25 cellular contexts compared by ENCODE assay signal in genomic region chr1:30679201-30679975, GRCh38. TPM values are rescaled to one million over a fixed set of nuclear protein-coding genes. Genes with fewer than 3 reads are reported as not detected.
"Had no signal": no experiment of that assay in that cellular context is flagged by ENCODE, and none has a peak within 500 bp of the region (broad histone marks: within the 10 kb centered on the region; RNA-seq: fewer than 3 reads in every experiment).

No MANE protein-coding gene starts in this region.

- DNase-seq: activated B cell treated with CpG ODN at 0.5 μM for 24 hours; activated CD4-positive, alpha-beta T cell treated with anti-CD3 and anti-CD28 coated beads for 1 hour; activated CD4-positive, alpha-beta T cell treated with anti-CD3 and anti-CD28 coated beads, Interleukin-2, amount 10 ng/mL, durations not matched to agents 24 days and 14 days; activated CD4-positive, alpha-beta T cell treated with anti-CD3 and anti-CD28 coated beads, Interleukin-2, amount 50 U/mL, for 48 hours; activated CD8-positive, alpha-beta memory T cell treated with anti-CD3 and anti-CD28 coated beads for 24 hours; activated naive CD4-positive, alpha-beta T cell treated with anti-CD3 and anti-CD28 coated beads, Interleukin-2, amount 50 U/mL, for 16 hours; activated T-cell treated with anti-CD3 and anti-CD28 coated beads, Interleukin-2, amount 50 U/mL, for 48 hours; adrenal gland; anterior cingulate cortex; KG1; NCI-H1092; NCI-H1417; NCI-H1930; NCI-H2171; NCI-H226; NCI-H526 treated with DMSO at 0.1 percent for 48 hours; NCI-H82; SHP77 treated with DMSO at 0.1 percent for 48 hours; T-helper 17 cell; T-helper 9 cell had no signal

- ATAC-seq: activated T-helper 17 cell treated with anti-CD3 and anti-CD28 coated beads, Interleukin-2, amount 50 U/mL, for 72 hours; T-helper 17 cell had no signal

- H3K4me3 Mint-ChIP-seq: activated B cell treated with CpG ODN at 0.5 μM for 24 hours; activated CD4-positive, alpha-beta T cell treated with anti-CD3 and anti-CD28 coated beads, Interleukin-2, amount 10 ng/mL, durations not matched to agents 24 days and 14 days; activated naive CD8-positive, alpha-beta T cell treated with anti-CD3 and anti-CD28 coated beads, Interleukin-2, amount 10 ng/mL, durations not matched to agents 7 days and 5 days; activated T-helper 17 cell treated with anti-CD3 and anti-CD28 coated beads, Interleukin-2, amount 50 U/mL, for 72 hours; IgD-negative memory B cell; T-helper 17 cell had no signal

- H3K9me3 ChIP-seq: adrenal gland had no signal

- H3K4me3 ChIP-seq: adrenal gland had no signal

- H3K36me3 Mint-ChIP-seq: activated naive CD8-positive, alpha-beta T cell treated with anti-CD3 and anti-CD28 coated beads, Interleukin-2, amount 10 ng/mL, durations not matched to agents 7 days and 5 days had no signal

- H3K4me1 Mint-ChIP-seq: activated B cell treated with CpG ODN at 0.5 μM for 24 hours; activated CD4-positive, alpha-beta T cell treated with anti-CD3 and anti-CD28 coated beads, Interleukin-2, amount 10 ng/mL, durations not matched to agents 24 days and 14 days; activated naive CD8-positive, alpha-beta T cell treated with anti-CD3 and anti-CD28 coated beads, Interleukin-2, amount 10 ng/mL, durations not matched to agents 7 days and 5 days; IgD-negative memory B cell had no signal

- H3K36me3 ChIP-seq: adrenal gland had no signal

- H3K27ac Mint-ChIP-seq: activated B cell treated with CpG ODN at 0.5 μM for 24 hours; activated CD4-positive, alpha-beta T cell treated with anti-CD3 and anti-CD28 coated beads, Interleukin-2, amount 10 ng/mL, durations not matched to agents 24 days and 14 days; activated naive CD8-positive, alpha-beta T cell treated with anti-CD3 and anti-CD28 coated beads, Interleukin-2, amount 10 ng/mL, durations not matched to agents 7 days and 5 days; activated T-helper 17 cell treated with anti-CD3 and anti-CD28 coated beads, Interleukin-2, amount 50 U/mL, for 72 hours; IgD-negative memory B cell; T-helper 17 cell had no signal

- FAIRE-seq: RCC 7860 had no signal

- H3K9me3 Mint-ChIP-seq: activated CD4-positive, alpha-beta T cell treated with anti-CD3 and anti-CD28 coated beads, Interleukin-2, amount 10 ng/mL, durations not matched to agents 24 days and 14 days had no signal

- H3K27ac ChIP-seq: adrenal gland had no signal

- H3K4me1 ChIP-seq: adrenal gland had no signal

RNA-seq across cellular contexts. Expression of gene MATN1, which starts 44.0 kb away (rescaled TPM):
- total RNA-seq: M059J had no signal
- polyA plus RNA-seq: IgD-negative memory B cell had no signal
